32 cellular contexts compared by ENCODE assay signal in genomic region chr20:37423545-37423944, GRCh38.
"Had no signal": no experiment of that assay in that cellular context is flagged by ENCODE, and none has a peak within 500 bp of the region (broad histone marks: within the 10 kb centered on the region; RNA-seq: fewer than 3 reads in every experiment).

No MANE protein-coding gene starts in this region.

- ATAC-seq: activated CD4-positive, alpha-beta T cell treated with anti-CD3 and anti-CD28 coated beads for 36 hours; activated CD8-positive, alpha-beta memory T cell treated with anti-CD3 and anti-CD28 coated beads, Interleukin-2, amount 10 ng/mL, durations not matched to agents 7 days and 5 days; activated CD8-positive, alpha-beta T cell treated with anti-CD3 and anti-CD28 coated beads, Interleukin-2, amount 10 ng/mL, durations not matched to agents 7 days and 5 days; activated naive CD4-positive, alpha-beta T cell treated with anti-CD3 and anti-CD28 coated beads, Interleukin-2, amount 50 U/mL, for 72 hours; foreskin keratinocyte; gastrocnemius medialis; heart left ventricle had no signal

- H3K4me3 Mint-ChIP-seq: activated CD4-positive, alpha-beta memory T cell treated with anti-CD3 and anti-CD28 coated beads for 36 hours; activated CD4-positive, alpha-beta T cell treated with anti-CD3 and anti-CD28 coated beads for 36 hours; activated CD4-positive, alpha-beta T cell treated with anti-CD3 and anti-CD28 coated beads, Interleukin-2, amount 10 ng/mL, durations not matched to agents 24 days and 14 days; activated CD8-positive, alpha-beta memory T cell treated with anti-CD3 and anti-CD28 coated beads, Interleukin-2, amount 10 ng/mL, durations not matched to agents 7 days and 5 days; activated CD8-positive, alpha-beta T cell treated with anti-CD3 and anti-CD28 coated beads, Interleukin-2, amount 10 ng/mL, durations not matched to agents 7 days and 5 days; activated naive CD4-positive, alpha-beta T cell treated with anti-CD3 and anti-CD28 coated beads, Interleukin-2, amount 10 ng/mL, durations not matched to agents 7 days and 5 days; activated naive CD8-positive, alpha-beta T cell treated with anti-CD3 and anti-CD28 coated beads, Interleukin-2, amount 10 ng/mL, durations not matched to agents 7 days and 5 days; activated T-helper 1 cell treated with anti-CD3 and anti-CD28 coated beads, Interleukin-12 subunit alpha, Interleukin-12 subunit beta, Interleukin-2, Interleukin-4 antibody, amounts not matched to agents 30 ng/mL and 10 ng/mL and 1 ng/mL, durations not matched to agents 14 hours and 24 hours and 36 hours; dendritic cell treated with granulocyte-macrophage colony-stimulating factor and Interleukin-4, amounts not matched to agents 40 ng/mL and 50 ng/mL, for 4 days; endodermal cell had no signal

- H3K9me3 Mint-ChIP-seq: activated CD4-positive, alpha-beta memory T cell treated with anti-CD3 and anti-CD28 coated beads for 36 hours; activated CD4-positive, alpha-beta T cell treated with anti-CD3 and anti-CD28 coated beads, Interleukin-2, amount 10 ng/mL, durations not matched to agents 24 days and 14 days; activated naive CD4-positive, alpha-beta T cell treated with anti-CD3 and anti-CD28 coated beads, Interleukin-2, amount 10 ng/mL, durations not matched to agents 7 days and 5 days; activated naive CD4-positive, alpha-beta T cell treated with anti-CD3 and anti-CD28 coated beads, Interleukin-2, amount 50 U/mL, for 72 hours; activated naive CD8-positive, alpha-beta T cell treated with anti-CD3 and anti-CD28 coated beads, Interleukin-2, amount 10 ng/mL, durations not matched to agents 7 days and 5 days; activated T-helper 1 cell treated with anti-CD3 and anti-CD28 coated beads, Interleukin-12 subunit alpha, Interleukin-12 subunit beta, Interleukin-2, Interleukin-4 antibody, amounts not matched to agents 30 ng/mL and 10 ng/mL and 1 ng/mL, durations not matched to agents 14 hours and 24 hours and 36 hours; activated T-helper 2 cell treated with anti-CD3 and anti-CD28 coated beads, Interferon-gamma antibody, Interleukin-2, Interleukin-4, amounts not matched to agents 10 μg/mL and 5 μg/mL and 100 μg/mL, durations not matched to agents 14 hours and 24 hours and 36 hours; dendritic cell treated with granulocyte-macrophage colony-stimulating factor and Interleukin-4, amounts not matched to agents 40 ng/mL and 50 ng/mL, for 4 days; endodermal cell had no signal

- H3K27ac ChIP-seq: coronary artery, esophagus muscularis mucosa, foreskin keratinocyte, gastrocnemius medialis, heart left ventricle had no signal

- DNase-seq: activated CD4-positive, alpha-beta memory T cell treated with anti-CD3 and anti-CD28 coated beads for 36 hours; activated CD4-positive, alpha-beta T cell treated with anti-CD3 and anti-CD28 coated beads for 36 hours; activated CD4-positive, alpha-beta T cell treated with anti-CD3 and anti-CD28 coated beads, Interleukin-2, amount 10 ng/mL, durations not matched to agents 24 days and 14 days; activated CD4-positive, CD25-positive, alpha-beta regulatory T cell; activated CD4-positive, CD25-positive, alpha-beta regulatory T cell treated with anti-CD3 and anti-CD28 coated beads, Interleukin-2, amount 50 U/mL, for 72 hours; activated CD8-positive, alpha-beta memory T cell treated with anti-CD3 and anti-CD28 coated beads, Interleukin-2, amount 10 ng/mL, durations not matched to agents 7 days and 5 days; activated CD8-positive, alpha-beta memory T cell treated with anti-CD3 and anti-CD28 coated beads, Interleukin-2, amount 50 U/mL, for 4 hours; activated CD8-positive, alpha-beta T cell treated with anti-CD3 and anti-CD28 coated beads, Interleukin-2, amount 10 ng/mL, durations not matched to agents 7 days and 5 days; activated effector memory CD4-positive, alpha-beta T cell treated with anti-CD3 and anti-CD28 coated beads, Interleukin-2, amount 50 U/mL, for 16 hours; activated naive CD4-positive, alpha-beta T cell; activated naive CD4-positive, alpha-beta T cell treated with anti-CD3 and anti-CD28 coated beads, Interleukin-2, amount 10 ng/mL, durations not matched to agents 7 days and 5 days; activated naive CD8-positive, alpha-beta T cell treated with anti-CD3 and anti-CD28 coated beads, Interleukin-2, amount 10 ng/mL, durations not matched to agents 7 days and 5 days; activated T-cell treated with anti-CD3 and anti-CD28 coated beads, Interleukin-2, amount 50 U/mL, for 1 hour; activated T-cell treated with anti-CD3 and anti-CD28 coated beads, Interleukin-2, amount 50 U/mL, for 48 hours; anterior cingulate cortex; central memory CD4-positive, alpha-beta T cell; cerebellar nuclear complex; dorsolateral prefrontal cortex; effector memory CD4-positive, alpha-beta T cell; endodermal cell; erythroblast; foreskin keratinocyte; gastrocnemius medialis; glutamatergic neuron; T-helper 2 cell had no signal

- H3K27ac Mint-ChIP-seq: activated CD4-positive, alpha-beta memory T cell treated with anti-CD3 and anti-CD28 coated beads for 36 hours; activated CD4-positive, alpha-beta T cell treated with anti-CD3 and anti-CD28 coated beads for 36 hours; activated CD4-positive, alpha-beta T cell treated with anti-CD3 and anti-CD28 coated beads, Interleukin-2, amount 10 ng/mL, durations not matched to agents 24 days and 14 days; activated CD8-positive, alpha-beta memory T cell treated with anti-CD3 and anti-CD28 coated beads, Interleukin-2, amount 10 ng/mL, durations not matched to agents 7 days and 5 days; activated CD8-positive, alpha-beta T cell treated with anti-CD3 and anti-CD28 coated beads, Interleukin-2, amount 10 ng/mL, durations not matched to agents 7 days and 5 days; activated naive CD4-positive, alpha-beta T cell treated with anti-CD3 and anti-CD28 coated beads, Interleukin-2, amount 10 ng/mL, durations not matched to agents 7 days and 5 days; activated naive CD8-positive, alpha-beta T cell treated with anti-CD3 and anti-CD28 coated beads, Interleukin-2, amount 10 ng/mL, durations not matched to agents 7 days and 5 days; activated T-helper 1 cell treated with anti-CD3 and anti-CD28 coated beads, Interleukin-12 subunit alpha, Interleukin-12 subunit beta, Interleukin-2, Interleukin-4 antibody, amounts not matched to agents 30 ng/mL and 10 ng/mL and 1 ng/mL, durations not matched to agents 14 hours and 24 hours and 36 hours; activated T-helper 2 cell treated with anti-CD3 and anti-CD28 coated beads, Interferon-gamma antibody, Interleukin-2, Interleukin-4, amounts not matched to agents 10 μg/mL and 5 μg/mL and 100 μg/mL, durations not matched to agents 14 hours and 24 hours and 36 hours; dendritic cell treated with granulocyte-macrophage colony-stimulating factor and Interleukin-4, amounts not matched to agents 40 ng/mL and 50 ng/mL, for 4 days; endodermal cell had no signal

- H3K4me1 Mint-ChIP-seq: activated CD4-positive, alpha-beta T cell treated with anti-CD3 and anti-CD28 coated beads for 36 hours; activated CD4-positive, alpha-beta T cell treated with anti-CD3 and anti-CD28 coated beads, Interleukin-2, amount 10 ng/mL, durations not matched to agents 24 days and 14 days; activated CD8-positive, alpha-beta memory T cell treated with anti-CD3 and anti-CD28 coated beads, Interleukin-2, amount 10 ng/mL, durations not matched to agents 7 days and 5 days; activated naive CD4-positive, alpha-beta T cell treated with anti-CD3 and anti-CD28 coated beads, Interleukin-2, amount 10 ng/mL, durations not matched to agents 7 days and 5 days; activated naive CD8-positive, alpha-beta T cell treated with anti-CD3 and anti-CD28 coated beads, Interleukin-2, amount 10 ng/mL, durations not matched to agents 7 days and 5 days had no signal

- H3K36me3 Mint-ChIP-seq: activated CD4-positive, alpha-beta memory T cell treated with anti-CD3 and anti-CD28 coated beads for 36 hours; activated CD8-positive, alpha-beta memory T cell treated with anti-CD3 and anti-CD28 coated beads, Interleukin-2, amount 10 ng/mL, durations not matched to agents 7 days and 5 days; activated naive CD4-positive, alpha-beta T cell treated with anti-CD3 and anti-CD28 coated beads, Interleukin-2, amount 10 ng/mL, durations not matched to agents 7 days and 5 days; activated naive CD4-positive, alpha-beta T cell treated with anti-CD3 and anti-CD28 coated beads, Interleukin-2, amount 50 U/mL, for 72 hours; activated naive CD8-positive, alpha-beta T cell treated with anti-CD3 and anti-CD28 coated beads, Interleukin-2, amount 10 ng/mL, durations not matched to agents 7 days and 5 days had no signal
